ENCODE assay signal across 1 cellular context in the genomic region with DNA sequence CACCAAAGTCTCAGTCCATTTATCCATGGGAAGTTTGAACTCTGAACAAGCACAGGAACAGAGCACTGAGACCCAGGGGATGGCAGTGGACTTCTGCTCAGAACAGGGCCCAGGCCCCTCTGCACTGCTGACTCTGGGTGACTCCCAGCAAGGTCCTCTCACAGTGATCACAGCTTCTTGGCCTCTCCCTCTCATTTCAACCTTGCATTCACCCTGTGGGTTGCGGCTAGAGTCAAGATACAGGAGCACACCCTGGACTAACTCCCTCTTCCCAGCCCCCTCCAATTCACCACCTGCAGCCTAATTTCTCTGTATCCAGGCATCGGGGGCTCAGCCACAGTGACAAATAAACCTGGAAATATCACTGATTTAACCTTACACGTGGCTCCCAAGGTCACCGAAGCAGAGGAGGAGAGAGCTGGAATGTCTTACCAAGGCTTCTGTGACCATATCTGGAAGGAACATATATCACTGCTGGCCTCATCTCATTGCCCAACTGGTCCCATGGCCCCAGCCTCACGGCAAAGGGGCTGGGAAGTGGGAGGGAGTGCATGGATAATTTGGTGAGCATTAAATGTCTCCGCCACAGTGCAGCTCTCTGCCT.
TF ChIP-seq lines count a peak whose summit lies in the region.

No MANE protein-coding gene starts in this region.

TF ChIP-seq in K562, 482 proteins besides CTCF, POLR2A, EP300 and RAD21 (continued from another document):
- no peak for TF ChIP-seq ZNF407 (IDR thresholded peaks at IDR 0.05; ENCODE audit: low read depth)
- no peak for TF ChIP-seq BRD4 (IDR thresholded peaks at IDR 0.05)
- peak; percentile 5; the same call in 1 of the 2 replicates for TF ChIP-seq CBFA2T3 (IDR thresholded peaks at IDR 0.05)
- TF ChIP-seq TAF15 (IDR thresholded peaks at IDR 0.05; ENCODE audit: low read depth, low read length), result no peak
- TF ChIP-seq SREBF2 (CRISPR knock-in tag; IDR thresholded peaks at IDR 0.05), result 0 out of 2 replicates have a peak, but pooled peaks have one; percentile 53
- TF ChIP-seq TFE3 (CRISPR knock-in tag; IDR thresholded peaks at IDR 0.05), result no peak
- no peak for TF ChIP-seq ZNF695 (CRISPR knock-in tag; IDR thresholded peaks at IDR 0.05)
- 0 out of 2 replicates have a peak, but pooled peaks have one; percentile 15 for TF ChIP-seq ETV5 (CRISPR knock-in tag; IDR thresholded peaks at IDR 0.05; ENCODE audit: low read depth)
- TF ChIP-seq ZNF766 (CRISPR knock-in tag; conservative IDR thresholded peaks at IDR 0.05), result peak; percentile 49; the same call in 1 of the 2 replicates
- no peak for TF ChIP-seq ZNF77 (CRISPR knock-in tag; IDR thresholded peaks at IDR 0.05)
- TF ChIP-seq FIP1L1 (IDR thresholded peaks at IDR 0.05; ENCODE audit: low read depth, low read length, poor library complexity, severe bottlenecking), result no peak
- no peak for TF ChIP-seq ZNF655 (CRISPR knock-in tag; IDR thresholded peaks at IDR 0.05)
- peak; percentile 60; the same call in 1 of the 2 replicates for TF ChIP-seq L3MBTL2 (IDR thresholded peaks at IDR 0.05)
- TF ChIP-seq, protein P1, sequence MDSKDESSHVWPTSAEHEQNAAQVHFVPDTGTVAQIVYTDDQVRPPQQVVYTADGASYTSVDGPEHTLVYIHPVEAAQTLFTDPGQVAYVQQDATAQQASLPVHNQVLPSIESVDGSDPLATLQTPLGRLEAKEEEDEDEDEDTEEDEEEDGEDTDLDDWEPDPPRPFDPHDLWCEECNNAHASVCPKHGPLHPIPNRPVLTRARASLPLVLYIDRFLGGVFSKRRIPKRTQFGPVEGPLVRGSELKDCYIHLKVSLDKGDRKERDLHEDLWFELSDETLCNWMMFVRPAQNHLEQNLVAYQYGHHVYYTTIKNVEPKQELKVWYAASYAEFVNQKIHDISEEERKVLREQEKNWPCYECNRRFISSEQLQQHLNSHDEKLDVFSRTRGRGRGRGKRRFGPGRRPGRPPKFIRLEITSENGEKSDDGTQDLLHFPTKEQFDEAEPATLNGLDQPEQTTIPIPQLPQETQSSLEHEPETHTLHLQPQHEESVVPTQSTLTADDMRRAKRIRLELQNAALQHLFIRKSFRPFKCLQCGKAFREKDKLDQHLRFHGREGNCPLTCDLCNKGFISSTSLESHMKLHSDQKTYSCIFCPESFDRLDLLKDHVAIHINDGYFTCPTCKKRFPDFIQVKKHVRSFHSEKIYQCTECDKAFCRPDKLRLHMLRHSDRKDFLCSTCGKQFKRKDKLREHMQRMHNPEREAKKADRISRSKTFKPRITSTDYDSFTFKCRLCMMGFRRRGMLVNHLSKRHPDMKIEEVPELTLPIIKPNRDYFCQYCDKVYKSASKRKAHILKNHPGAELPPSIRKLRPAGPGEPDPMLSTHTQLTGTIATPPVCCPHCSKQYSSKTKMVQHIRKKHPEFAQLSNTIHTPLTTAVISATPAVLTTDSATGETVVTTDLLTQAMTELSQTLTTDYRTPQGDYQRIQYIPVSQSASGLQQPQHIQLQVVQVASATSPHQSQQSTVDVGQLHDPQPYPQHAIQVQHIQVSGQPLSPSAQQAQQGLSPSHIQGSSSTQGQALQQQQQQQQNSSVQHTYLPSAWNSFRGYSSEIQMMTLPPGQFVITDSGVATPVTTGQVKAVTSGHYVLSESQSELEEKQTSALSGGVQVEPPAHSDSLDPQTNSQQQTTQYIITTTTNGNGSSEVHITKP (IDR thresholded peaks at IDR 0.05; ENCODE audit: partially characterized antibody), result peak; percentile 48
- no peak for TF ChIP-seq KLF10 (CRISPR knock-in tag; IDR thresholded peaks at IDR 0.05)
- TF ChIP-seq, protein P2, sequence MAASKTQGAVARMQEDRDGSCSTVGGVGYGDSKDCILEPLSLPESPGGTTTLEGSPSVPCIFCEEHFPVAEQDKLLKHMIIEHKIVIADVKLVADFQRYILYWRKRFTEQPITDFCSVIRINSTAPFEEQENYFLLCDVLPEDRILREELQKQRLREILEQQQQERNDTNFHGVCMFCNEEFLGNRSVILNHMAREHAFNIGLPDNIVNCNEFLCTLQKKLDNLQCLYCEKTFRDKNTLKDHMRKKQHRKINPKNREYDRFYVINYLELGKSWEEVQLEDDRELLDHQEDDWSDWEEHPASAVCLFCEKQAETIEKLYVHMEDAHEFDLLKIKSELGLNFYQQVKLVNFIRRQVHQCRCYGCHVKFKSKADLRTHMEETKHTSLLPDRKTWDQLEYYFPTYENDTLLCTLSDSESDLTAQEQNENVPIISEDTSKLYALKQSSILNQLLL (CRISPR knock-in tag; IDR thresholded peaks at IDR 0.05; ENCODE audit: borderline replicate concordance), result no peak
- 0 out of 2 replicates have a peak, but pooled peaks have one; percentile 8 for TF ChIP-seq SMC3 (conservative IDR thresholded peaks at IDR 0.05; ENCODE audit: insufficient read depth, low read depth, low read length)
- peak; percentile 68 for TF ChIP-seq CEBPB (tag; IDR thresholded peaks at IDR 0.05)
- peak; percentile 76 for TF ChIP-seq ESRRA (IDR thresholded peaks at IDR 0.05; ENCODE audit: borderline replicate concordance, low read depth)
- no peak for TF ChIP-seq CREB1 (IDR thresholded peaks at IDR 0.05)
- no peak for TF ChIP-seq CREB1 (CRISPR knock-in tag; IDR thresholded peaks at IDR 0.05)
- TF ChIP-seq YY1 (IDR thresholded peaks at IDR 0.05; ENCODE audit: borderline replicate concordance in 1 of 3, control insufficient read depth in 1 of 3, extremely low read depth in 1 of 3, insufficient read depth in 3 of 3, insufficient read length in 1 of 3, insufficient replicate concordance in 2 of 3, low read depth in 1 of 3, low read length in 2 of 3), result no peak
- TF ChIP-seq, protein P3, sequence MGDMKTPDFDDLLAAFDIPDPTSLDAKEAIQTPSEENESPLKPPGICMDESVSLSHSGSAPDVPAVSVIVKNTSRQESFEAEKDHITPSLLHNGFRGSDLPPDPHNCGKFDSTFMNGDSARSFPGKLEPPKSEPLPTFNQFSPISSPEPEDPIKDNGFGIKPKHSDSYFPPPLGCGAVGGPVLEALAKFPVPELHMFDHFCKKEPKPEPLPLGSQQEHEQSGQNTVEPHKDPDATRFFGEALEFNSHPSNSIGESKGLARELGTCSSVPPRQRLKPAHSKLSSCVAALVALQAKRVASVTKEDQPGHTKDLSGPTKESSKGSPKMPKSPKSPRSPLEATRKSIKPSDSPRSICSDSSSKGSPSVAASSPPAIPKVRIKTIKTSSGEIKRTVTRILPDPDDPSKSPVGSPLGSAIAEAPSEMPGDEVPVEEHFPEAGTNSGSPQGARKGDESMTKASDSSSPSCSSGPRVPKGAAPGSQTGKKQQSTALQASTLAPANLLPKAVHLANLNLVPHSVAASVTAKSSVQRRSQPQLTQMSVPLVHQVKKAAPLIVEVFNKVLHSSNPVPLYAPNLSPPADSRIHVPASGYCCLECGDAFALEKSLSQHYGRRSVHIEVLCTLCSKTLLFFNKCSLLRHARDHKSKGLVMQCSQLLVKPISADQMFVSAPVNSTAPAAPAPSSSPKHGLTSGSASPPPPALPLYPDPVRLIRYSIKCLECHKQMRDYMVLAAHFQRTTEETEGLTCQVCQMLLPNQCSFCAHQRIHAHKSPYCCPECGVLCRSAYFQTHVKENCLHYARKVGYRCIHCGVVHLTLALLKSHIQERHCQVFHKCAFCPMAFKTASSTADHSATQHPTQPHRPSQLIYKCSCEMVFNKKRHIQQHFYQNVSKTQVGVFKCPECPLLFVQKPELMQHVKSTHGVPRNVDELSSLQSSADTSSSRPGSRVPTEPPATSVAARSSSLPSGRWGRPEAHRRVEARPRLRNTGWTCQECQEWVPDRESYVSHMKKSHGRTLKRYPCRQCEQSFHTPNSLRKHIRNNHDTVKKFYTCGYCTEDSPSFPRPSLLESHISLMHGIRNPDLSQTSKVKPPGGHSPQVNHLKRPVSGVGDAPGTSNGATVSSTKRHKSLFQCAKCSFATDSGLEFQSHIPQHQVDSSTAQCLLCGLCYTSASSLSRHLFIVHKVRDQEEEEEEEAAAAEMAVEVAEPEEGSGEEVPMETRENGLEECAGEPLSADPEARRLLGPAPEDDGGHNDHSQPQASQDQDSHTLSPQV (IDR thresholded peaks at IDR 0.05), result peak; percentile 69; the same call in 1 of the 2 replicates
- no peak for TF ChIP-seq PBX2 (CRISPR knock-in tag; IDR thresholded peaks at IDR 0.05; ENCODE audit: low read depth)
- 0 out of 2 replicates have a peak, but pooled peaks have one; percentile 34 for TF ChIP-seq PBX2 (tag; conservative IDR thresholded peaks at IDR 0.05; ENCODE audit: low read depth)
